10 cellular contexts compared by ENCODE assay signal in the genomic region with DNA sequence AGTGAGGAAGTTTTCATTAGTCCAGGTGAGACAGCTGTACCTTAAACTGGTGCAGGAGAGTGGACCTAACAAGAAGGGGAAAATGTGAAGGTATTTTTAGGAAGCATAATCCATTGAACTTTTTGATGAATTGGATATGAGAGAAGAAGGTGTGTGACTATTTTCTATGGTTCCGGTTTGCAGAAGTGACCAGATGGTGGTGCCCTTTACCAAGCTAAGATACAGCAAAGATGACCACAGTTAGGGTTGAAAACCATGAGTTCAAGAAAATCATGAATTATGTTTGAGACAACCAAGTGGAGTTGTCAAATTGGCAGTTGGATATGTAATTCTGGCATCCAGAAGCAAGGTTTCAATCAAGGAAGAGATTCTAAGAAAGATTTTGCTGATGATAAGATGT.
DNase-seq lines count a peak whose midpoint lies in the region; ATAC-seq and TF ChIP-seq lines count a peak whose summit lies in the region.
"Had no signal": no experiment of that assay in that cellular context is flagged by ENCODE, and none has a peak within 500 bp of the region (broad histone marks: within the 10 kb centered on the region; RNA-seq: fewer than 3 reads in every experiment).

No MANE protein-coding gene starts in this region.

- H3K27ac ChIP-seq in esophagus squamous epithelium, result no peak overlapping the region

- H3K27me3 ChIP-seq in NT2/D1 (ENCODE audit: insufficient read depth, insufficient read length), result no peaks in the 10 kb centered on the region
- no peaks in the 10 kb centered on the region for H3K27me3 ChIP-seq in esophagus squamous epithelium

- ATAC-seq in GM19463 (IDR thresholded peaks at IDR 0.05; ENCODE audit: unreplicated experiment) (peak; percentile 18), GM19035 (IDR thresholded peaks at IDR 0.05; ENCODE audit: unreplicated experiment) (no peak)

- H3K4me3 ChIP-seq in NT2/D1 (ENCODE audit: insufficient read length, low read depth) (no peak overlapping the region), esophagus squamous epithelium (no peak overlapping the region)

- TF ChIP-seq CTCF in AG09319 (IDR thresholded peaks at IDR 0.05; ENCODE audit: low read depth, low read length), result peak; percentile 37
- TF ChIP-seq CTCF in esophagus squamous epithelium (IDR thresholded peaks at IDR 0.05), result no peak

- H3K4me1 ChIP-seq in NT2/D1 (ENCODE audit: insufficient read depth, insufficient read length), result no peaks in the 10 kb centered on the region
- H3K4me1 ChIP-seq in esophagus squamous epithelium, result no peaks in the 10 kb centered on the region

- WGBS in esophagus squamous epithelium, 2 donors, result 24 to 43% methylated on average over 1 of the region's 1 CpG

- no peak for TF ChIP-seq POLR2A in esophagus squamous epithelium (IDR thresholded peaks at IDR 0.05)

- intact Hi-C loops in esophagus squamous epithelium (cut with DNase I), result no loop called here

- H3K36me3 ChIP-seq in NT2/D1 (ENCODE audit: insufficient read depth, insufficient read length, low read length) (no peaks in the 10 kb centered on the region), esophagus squamous epithelium (no peaks in the 10 kb centered on the region)

- H3K9me3 ChIP-seq in NT2/D1 (ENCODE audit: insufficient read depth, low read length) (no peaks in the 10 kb centered on the region), esophagus squamous epithelium (no peaks in the 10 kb centered on the region)

- DNase-seq in AG09319 (ENCODE audit: extremely low read depth, low read depth) (no peak), NT2/D1 (ENCODE audit: low read depth, low spot score) (peak; percentile 9), glomerular visceral epithelial cell (ENCODE audit: extremely low spot score) (peak; percentile 51), NOMO-1 (lab: John Stamatoyannopoulos, UW; ENCODE audit: unreplicated experiment in 2 of 2) (no peak), esophagus squamous epithelium (lab: John Stamatoyannopoulos, UW) (no peak)
- no peak for DNase-seq in activated CD4-positive, alpha-beta T cell treated with anti-CD3 and anti-CD28 coated beads for 1 hour
- DNase-seq: activated naive CD4-positive, alpha-beta T cell treated with anti-CD3 and anti-CD28 coated beads for 36 hours; IMR-90 had no signal

- H3K9ac ChIP-seq in NT2/D1 (ENCODE audit: insufficient read length, low read depth), result no peak overlapping the region

Comparison
In these comparisons a context has a peak if more than half of its experiments do, and no peak if none do; other contexts are left out.
1. DNase-seq: peak in NT2/D1 (single experiment) and glomerular visceral epithelial cell (single experiment); none in AG09319 (single experiment), activated CD4-positive, alpha-beta T cell treated with anti-CD3 and anti-CD28 coated beads for 1 hour (single experiment), NOMO-1 (0 of 2) and esophagus squamous epithelium (single experiment).